In the genomic region with DNA sequence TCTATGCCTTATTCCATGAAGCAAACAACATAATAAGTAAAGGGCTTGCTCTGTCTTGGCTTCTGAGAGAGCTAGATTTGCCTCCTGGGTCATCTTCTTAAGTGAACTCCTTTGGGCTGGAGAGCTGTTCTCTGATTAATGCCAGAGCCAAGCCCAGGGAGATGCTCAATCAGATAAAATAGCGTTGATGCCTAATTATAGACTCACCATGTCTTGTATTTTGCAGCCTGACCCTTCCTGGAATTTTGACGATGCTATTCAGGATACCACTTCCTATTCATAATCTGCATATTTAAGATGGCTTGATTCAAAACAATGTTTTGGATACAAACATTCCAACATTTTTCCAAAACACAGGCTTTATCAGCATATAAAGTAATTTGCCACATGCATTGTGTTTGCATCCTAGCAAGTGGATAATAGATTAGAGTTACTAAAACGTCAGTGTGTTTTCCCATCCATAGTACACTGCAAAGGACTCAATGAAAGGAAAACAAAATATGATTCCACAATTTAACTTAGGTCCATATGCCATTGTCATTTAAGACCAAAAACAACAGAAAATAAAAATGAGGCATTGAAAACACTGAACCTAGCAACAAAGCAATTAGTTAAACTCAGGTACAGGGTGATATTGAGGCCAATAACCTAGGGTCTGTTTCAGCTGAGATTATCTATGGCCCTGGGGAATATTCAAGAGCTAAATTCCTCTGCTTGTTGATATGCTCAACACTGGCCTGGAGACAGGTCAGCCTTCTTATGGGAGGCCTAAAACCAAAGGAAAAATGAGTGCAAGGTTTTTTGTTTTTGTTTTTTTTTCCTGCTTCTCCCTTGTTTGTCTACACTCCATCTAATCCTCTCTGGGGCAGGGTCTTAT, we compare ENCODE assay signal across 19 cellular contexts.
DNase-seq lines count a peak whose midpoint lies in the region; ATAC-seq and TF ChIP-seq lines count a peak whose summit lies in the region.
"Had no signal": no experiment of that assay in that cellular context is flagged by ENCODE, and none has a peak within 500 bp of the region (broad histone marks: within the 10 kb centered on the region; RNA-seq: fewer than 3 reads in every experiment).

No MANE protein-coding gene starts in this region.

- no peak overlapping the region for H3K9ac ChIP-seq in SK-N-SH
- no peak overlapping the region for H3K9ac ChIP-seq in trophoblast cell (ENCODE audit: low read length)
- H3K9ac ChIP-seq: KMS-11, neural progenitor cell had no signal

- peak overlapping the region; percentile 71 for H3K27ac ChIP-seq in cardiac muscle cell
- peak overlapping the region in 1 of 2 donors; percentile 10 for H3K27ac ChIP-seq in right atrium auricular region
- no peak overlapping the region for H3K27ac ChIP-seq in SK-N-SH (ENCODE audit: low read depth in 2 of 2, low read length in 1 of 2)
- H3K27ac ChIP-seq in heart right ventricle, result peak overlapping the region in 8 of 10 donors; percentile 16 to 67 (median 48)
- peak overlapping the region; percentile 86 for H3K27ac ChIP-seq in trophoblast cell (ENCODE audit: low read depth, low read length)
- H3K27ac ChIP-seq: KMS-11, neural progenitor cell, RWPE1 had no signal

- H3K4me3 ChIP-seq in cardiac muscle cell, result no peak overlapping the region
- no peak overlapping the region for H3K4me3 ChIP-seq in right atrium auricular region
- H3K4me3 ChIP-seq in SK-N-SH (ENCODE audit: low read depth in 2 of 2, low read length in 1 of 2), result no peak overlapping the region; a peak in 1 of 4 replicates
- no peak overlapping the region for H3K4me3 ChIP-seq in heart right ventricle
- H3K4me3 ChIP-seq in trophoblast cell (ENCODE audit: low read depth, low read length), result no peak overlapping the region
- H3K4me3 ChIP-seq in MG63, result no peak overlapping the region
- H3K4me3 ChIP-seq: neural progenitor cell had no signal

- H3K27me3 ChIP-seq in cardiac muscle cell (no peaks in the 10 kb centered on the region), right atrium auricular region (no peaks in the 10 kb centered on the region), SK-N-SH (ENCODE audit: insufficient read depth) (no peaks in the 10 kb centered on the region), heart right ventricle (no peaks in the 10 kb centered on the region), trophoblast cell (ENCODE audit: insufficient read depth, low read length) (no peaks in the 10 kb centered on the region), MG63 (no peaks in the 10 kb centered on the region)
- H3K27me3 ChIP-seq: neural progenitor cell had no signal

- H3K79me2 ChIP-seq in SK-N-SH (ENCODE audit: insufficient read depth) (no peaks in the 10 kb centered on the region), trophoblast cell (ENCODE audit: control insufficient read depth, insufficient read depth, low read length, poor library complexity) (no peaks in the 10 kb centered on the region)

- no peak overlapping the region for H3K23ac ChIP-seq in trophoblast cell (ENCODE audit: low read length)

- no peak overlapping the region for H2BK12ac ChIP-seq in trophoblast cell (ENCODE audit: low read length)

- POLR2A ChIA-PET in SK-N-SH (lab: Yijun Ruan, JAX), result no interaction called here

- H4K12ac ChIP-seq in trophoblast cell (ENCODE audit: low read depth, low read length), result no peak overlapping the region

- H3K36me3 ChIP-seq in cardiac muscle cell, result no peaks in the 10 kb centered on the region
- H3K36me3 ChIP-seq in right atrium auricular region, result no peaks in the 10 kb centered on the region
- peaks cover 0 to 6% of the 10 kb centered on the region in 2 experiments for H3K36me3 ChIP-seq in SK-N-SH (replicated peaks in 1 of 2; ENCODE audit: control insufficient read depth in 1 of 2, insufficient read depth in 2 of 2, low read length in 1 of 2)
- peaks cover 0 to 13% (median 0%) of the 10 kb centered on the region in 9 donors for H3K36me3 ChIP-seq in heart right ventricle
- H3K36me3 ChIP-seq in trophoblast cell (ENCODE audit: control insufficient read depth in 1 of 2, insufficient read depth in 2 of 2, low read length in 2 of 2), result no peaks in the 10 kb centered on the region
- no peaks in the 10 kb centered on the region for H3K36me3 ChIP-seq in MG63

- no peaks in the 10 kb centered on the region for H3K9me2 ChIP-seq in SK-N-SH

- no peak for TF ChIP-seq RAD21 in SK-N-SH (IDR thresholded peaks at IDR 0.05; ENCODE audit: low read length)

- ATAC-seq in heart right ventricle, result peak; percentile 62 to 88 (median 81)
- ATAC-seq: left colon had no signal

- peaks cover 40% of the 10 kb centered on the region for H3K4me1 ChIP-seq in cardiac muscle cell (ENCODE audit: low read depth)
- peaks cover 0 to 12% of the 10 kb centered on the region in 2 donors for H3K4me1 ChIP-seq in right atrium auricular region
- H3K4me1 ChIP-seq in SK-N-SH (ENCODE audit: control insufficient read depth in 1 of 2, insufficient read depth in 2 of 2, low read depth in 1 of 2, low read length in 1 of 2), result no peaks in the 10 kb centered on the region
- peaks cover 0 to 52% (median 33%) of the 10 kb centered on the region in 9 donors for H3K4me1 ChIP-seq in heart right ventricle
- H3K4me1 ChIP-seq in trophoblast cell (ENCODE audit: control insufficient read depth in 1 of 2, insufficient read depth in 2 of 2, low read length in 2 of 2), result peaks cover 0 to 2% of the 10 kb centered on the region in 2 experiments

- 24% methylated on average over 3 of the region's 3 CpGs for WGBS in SK-N-SH (ENCODE audit: low lambda C conversion rate)
- 5 to 19% methylated on average over 3 of the region's 3 CpGs for WGBS in heart right ventricle, 2 donors
- WGBS in trophoblast cell (ENCODE audit: extremely low coverage, insufficient coverage, insufficient read length), result no CpG with 5 or more reads among the region's 3 CpGs

- CTCF ChIA-PET in SK-N-SH (lab: Yijun Ruan, JAX), result no interaction called here

- H3K4ac ChIP-seq in trophoblast cell (ENCODE audit: low read depth, low read length), result no peak overlapping the region

- intact Hi-C loops in heart right ventricle (cut with DNase I), result loop anchor here in 1 of 10 donors (2.0 to 10.0 kb wide), 2 partner anchors 26 to 46 kb away; no protein-coding TSS in a partner anchor

- H3K14ac ChIP-seq in trophoblast cell (ENCODE audit: low read length), result no peak overlapping the region

- no peak overlapping the region for H3K18ac ChIP-seq in trophoblast cell (ENCODE audit: low read length)

- no peak for TF ChIP-seq EP300 in SK-N-SH (IDR thresholded peaks at IDR 0.05; ENCODE audit: borderline replicate concordance in 1 of 2, low read depth in 1 of 2, low read length in 1 of 2)

- no peaks in the 10 kb centered on the region for H4K20me1 ChIP-seq in SK-N-SH (ENCODE audit: insufficient read depth)

- H3K9me3 ChIP-seq in cardiac muscle cell (ENCODE audit: low read depth), result peaks cover 4% of the 10 kb centered on the region
- peaks cover 0 to 35% of the 10 kb centered on the region in 2 donors for H3K9me3 ChIP-seq in right atrium auricular region
- peaks cover 35% of the 10 kb centered on the region for H3K9me3 ChIP-seq in SK-N-SH
- peaks cover 0 to 50% (median 25%) of the 10 kb centered on the region in 11 donors for H3K9me3 ChIP-seq in heart right ventricle
- peaks cover 2% of the 10 kb centered on the region for H3K9me3 ChIP-seq in trophoblast cell (ENCODE audit: insufficient read depth, low read depth, low read length)
- peaks cover 3% of the 10 kb centered on the region for H3K9me3 ChIP-seq in MG63

- H2AFZ ChIP-seq in SK-N-SH (ENCODE audit: low read depth), result no peak overlapping the region
- H2AFZ ChIP-seq in trophoblast cell (ENCODE audit: insufficient read depth, low read length, poor library complexity), result no peak overlapping the region
- H2AFZ ChIP-seq: neural progenitor cell had no signal

- TF ChIP-seq CTCF in cardiac muscle cell (IDR thresholded peaks at IDR 0.05; ENCODE audit: low read depth, low read length) (no peak), right atrium auricular region (IDR thresholded peaks at IDR 0.05) (no peak), SK-N-SH (IDR thresholded peaks at IDR 0.05) (no peak), heart right ventricle (IDR thresholded peaks at IDR 0.05) (no peak)

- no peak overlapping the region for H2BK120ac ChIP-seq in trophoblast cell (ENCODE audit: insufficient read depth, low read length, poor library complexity)

- no peak overlapping the region for H2AK5ac ChIP-seq in trophoblast cell (ENCODE audit: low read length)

- H3K4me2 ChIP-seq in SK-N-SH, result no peak overlapping the region; the same call in 1 of the 2 replicates
- peak overlapping the region; percentile 21 for H3K4me2 ChIP-seq in trophoblast cell (ENCODE audit: low read length)
- H3K4me2 ChIP-seq: KMS-11, neural progenitor cell had no signal

- no peak overlapping the region for H4K91ac ChIP-seq in trophoblast cell (ENCODE audit: low read depth, low read length)

- no peak overlapping the region for H2BK5ac ChIP-seq in trophoblast cell (ENCODE audit: low read depth, low read length, poor library complexity)

- DNase-seq in cardiac muscle cell (ENCODE audit: low read depth in 1 of 2, low spot score in 1 of 2) (peak; percentile 43 to 62), right atrium auricular region (ENCODE audit: low spot score) (no peak), SK-N-SH (no peak), heart right ventricle (no peak), trophoblast cell (peak; percentile 80 to 93), MG63 (no peak), NCI-H82 treated with DMSO at 0.1 percent for 48 hours (lab: John Stamatoyannopoulos, UW; ENCODE audit: unreplicated experiment) (no peak), NCI-H748 (lab: John Stamatoyannopoulos, UW; ENCODE audit: unreplicated experiment) (no peak)
- DNase-seq: 8988T, anterior cingulate cortex, DMS153, foreskin fibroblast, left colon, NCI-H1048, NCI-H1930, NCI-H446 treated with DMSO at 0.1 percent for 48 hours had no signal

- H4K8ac ChIP-seq in trophoblast cell (ENCODE audit: low read depth, low read length), result peak overlapping the region; percentile 19

- H3F3A ChIP-seq in SK-N-SH (replicated peaks; ENCODE audit: insufficient read depth), result peaks cover 5% of the 10 kb centered on the region

- H3K79me1 ChIP-seq in trophoblast cell (ENCODE audit: low read length), result no peaks in the 10 kb centered on the region

TF ChIP-seq in SK-N-SH, 30 proteins besides CTCF, POLR2A, EP300 and RAD21 (continues in another document):
- TF ChIP-seq, protein P1, sequence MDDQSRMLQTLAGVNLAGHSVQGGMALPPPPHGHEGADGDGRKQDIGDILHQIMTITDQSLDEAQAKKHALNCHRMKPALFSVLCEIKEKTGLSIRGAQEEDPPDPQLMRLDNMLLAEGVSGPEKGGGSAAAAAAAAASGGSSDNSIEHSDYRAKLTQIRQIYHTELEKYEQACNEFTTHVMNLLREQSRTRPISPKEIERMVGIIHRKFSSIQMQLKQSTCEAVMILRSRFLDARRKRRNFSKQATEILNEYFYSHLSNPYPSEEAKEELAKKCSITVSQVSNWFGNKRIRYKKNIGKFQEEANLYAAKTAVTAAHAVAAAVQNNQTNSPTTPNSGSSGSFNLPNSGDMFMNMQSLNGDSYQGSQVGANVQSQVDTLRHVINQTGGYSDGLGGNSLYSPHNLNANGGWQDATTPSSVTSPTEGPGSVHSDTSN (IDR thresholded peaks at IDR 0.05), result peak; percentile 36; the same call in 1 of the 2 replicates
- peak; percentile 64; the same call in 1 of the 2 replicates for TF ChIP-seq MEF2A (IDR thresholded peaks at IDR 0.05; ENCODE audit: borderline replicate concordance, low read depth)

Comparison
In these comparisons a context has a peak if more than half of its experiments do, and no peak if none do; other contexts are left out.
1. DNase-seq: peak in cardiac muscle cell (2 of 2) and trophoblast cell (2 of 2); none in right atrium auricular region (single experiment), SK-N-SH (single experiment), heart right ventricle (0 of 2), MG63 (single experiment), NCI-H82 treated with DMSO at 0.1 percent for 48 hours (single experiment) and NCI-H748 (single experiment).
2. H3K27ac ChIP-seq: peak in cardiac muscle cell (single experiment), heart right ventricle (8 of 10) and trophoblast cell (single experiment); none in SK-N-SH (0 of 2).